Comparison of ENCODE assay signal across 8 cellular contexts in the genomic region with DNA sequence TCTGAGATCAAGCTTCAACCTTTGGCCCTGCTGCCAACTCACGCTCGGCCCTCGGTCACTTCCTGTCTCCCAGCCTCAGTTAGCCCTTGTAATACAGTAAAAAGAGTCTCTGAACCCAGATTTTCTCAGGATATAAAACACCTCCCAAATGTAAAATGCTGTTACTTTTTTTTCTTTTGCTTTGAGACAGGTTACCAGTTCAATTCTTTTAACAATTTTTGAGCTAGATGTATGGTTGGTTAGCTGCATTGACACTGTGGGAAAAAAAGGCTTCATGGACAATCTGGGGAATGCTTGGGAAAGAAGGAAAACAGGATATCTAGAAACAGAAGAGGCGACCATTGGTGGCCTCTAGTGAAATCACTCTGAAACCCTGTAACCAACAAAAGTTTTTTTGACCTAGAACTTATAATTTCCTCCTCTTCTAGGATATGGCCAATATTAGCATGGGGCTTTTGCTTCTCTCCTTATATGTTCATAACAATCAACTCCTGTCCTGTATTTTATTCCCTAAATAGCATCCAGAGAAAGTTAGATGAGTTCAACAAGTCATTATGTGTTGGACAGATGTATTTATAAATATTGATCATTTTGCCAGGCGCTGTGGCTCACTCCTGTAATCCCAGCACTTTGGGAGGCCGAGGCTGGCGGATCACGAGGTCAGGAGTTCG. TPM values are rescaled to one million over a fixed set of nuclear protein-coding genes. Genes with fewer than 3 reads are reported as not detected.
A peak's percentile ranks its signal among the peaks of the same experiment; 100 is the strongest.
DNase-seq lines count a peak whose midpoint lies in the region; ATAC-seq lines count a peak whose summit lies in the region.

No MANE protein-coding gene starts in this region.

- H3K9me3 ChIP-seq in iPS-18c (ENCODE audit: control insufficient read depth, insufficient read depth, low read length) = no peaks in the 10 kb centered on the region

- H3K4me3 ChIP-seq in iPS-18c (ENCODE audit: insufficient read depth, low read depth, low read length) = peak overlapping the region; percentile 97

- H3K36me3 Mint-ChIP-seq in activated CD4-positive, alpha-beta T cell treated with anti-CD3 and anti-CD28 coated beads, Interleukin-2, amount 10 ng/mL, durations not matched to agents 24 days and 14 days (ENCODE audit: low read depth) = peaks cover 3% of the 10 kb centered on the region
- H3K36me3 Mint-ChIP-seq in activated CD8-positive, alpha-beta T cell treated with anti-CD3 and anti-CD28 coated beads, Interleukin-2, amount 10 ng/mL, durations not matched to agents 7 days and 5 days (ENCODE audit: low read depth) = peaks cover 9% of the 10 kb centered on the region

- H3K27ac Mint-ChIP-seq in activated CD4-positive, alpha-beta T cell treated with anti-CD3 and anti-CD28 coated beads, Interleukin-2, amount 10 ng/mL, durations not matched to agents 24 days and 14 days = peak overlapping the region; percentile 96
- H3K27ac Mint-ChIP-seq in activated CD8-positive, alpha-beta T cell treated with anti-CD3 and anti-CD28 coated beads, Interleukin-2, amount 10 ng/mL, durations not matched to agents 7 days and 5 days = peak overlapping the region; percentile 91

- POLR2A ChIA-PET in activated CD8-positive, alpha-beta T cell treated with anti-CD3 and anti-CD28 coated beads, Interleukin-2, amount 10 ng/mL, durations not matched to agents 7 days and 5 days (lab: Charles Lee) = interaction anchor here (1.9 to 2.9 kb wide), 2 partner anchors 17 to 20 kb away, joined by 16 to 31 read pairs; partner anchors contain the start of gene STIL

- DNase-seq in activated CD4-positive, alpha-beta T cell treated with anti-CD3 and anti-CD28 coated beads, Interleukin-2, amount 10 ng/mL, durations not matched to agents 24 days and 14 days = no peak
- no peak for DNase-seq in activated CD4-positive, alpha-beta T cell treated with anti-CD3 and anti-CD28 coated beads for 48 hours
- no peak for DNase-seq in activated CD8-positive, alpha-beta T cell treated with anti-CD3 and anti-CD28 coated beads, Interleukin-2, amount 10 ng/mL, durations not matched to agents 7 days and 5 days
- DNase-seq in hypothalamus (lab: John Stamatoyannopoulos, UW) = no peak

- intact Hi-C loops in activated CD4-positive, alpha-beta T cell treated with anti-CD3 and anti-CD28 coated beads, Interleukin-2, amount 10 ng/mL, durations not matched to agents 24 days and 14 days (cut with micrococcal nuclease) = loop anchor here (1.0 to 2.0 kb wide), 3 partner anchors 16 to 46 kb away; partner anchors contain the start of gene STIL

- H3K27ac ChIP-seq in temporal lobe (ENCODE audit: low read depth, low read length) = peak overlapping the region; percentile 93

- H3K9me3 Mint-ChIP-seq in activated CD4-positive, alpha-beta T cell treated with anti-CD3 and anti-CD28 coated beads, Interleukin-2, amount 10 ng/mL, durations not matched to agents 24 days and 14 days = no peaks in the 10 kb centered on the region
- H3K9me3 Mint-ChIP-seq in activated CD8-positive, alpha-beta T cell treated with anti-CD3 and anti-CD28 coated beads, Interleukin-2, amount 10 ng/mL, durations not matched to agents 7 days and 5 days (ENCODE audit: insufficient read depth) = no peaks in the 10 kb centered on the region

- no peak overlapping the region for H3K4me3 Mint-ChIP-seq in activated CD4-positive, alpha-beta T cell treated with anti-CD3 and anti-CD28 coated beads, Interleukin-2, amount 10 ng/mL, durations not matched to agents 24 days and 14 days
- peak overlapping the region; percentile 92 for H3K4me3 Mint-ChIP-seq in activated CD8-positive, alpha-beta T cell treated with anti-CD3 and anti-CD28 coated beads, Interleukin-2, amount 10 ng/mL, durations not matched to agents 7 days and 5 days

- peaks cover 12% of the 10 kb centered on the region for H3K4me1 Mint-ChIP-seq in activated CD4-positive, alpha-beta T cell treated with anti-CD3 and anti-CD28 coated beads, Interleukin-2, amount 10 ng/mL, durations not matched to agents 24 days and 14 days
- H3K4me1 Mint-ChIP-seq in activated CD8-positive, alpha-beta T cell treated with anti-CD3 and anti-CD28 coated beads, Interleukin-2, amount 10 ng/mL, durations not matched to agents 7 days and 5 days (ENCODE audit: low read depth) = peaks cover 18% of the 10 kb centered on the region

- no peak for ATAC-seq in activated CD8-positive, alpha-beta T cell treated with anti-CD3 and anti-CD28 coated beads, Interleukin-2, amount 10 ng/mL, durations not matched to agents 7 days and 5 days
- ATAC-seq in HG02981 (IDR thresholded peaks at IDR 0.05; ENCODE audit: unreplicated experiment) = no peak
- no peak for ATAC-seq in GM21526 (IDR thresholded peaks at IDR 0.05; ENCODE audit: low FRiP score, unreplicated experiment)

- CTCF ChIA-PET in activated CD8-positive, alpha-beta T cell treated with anti-CD3 and anti-CD28 coated beads, Interleukin-2, amount 10 ng/mL, durations not matched to agents 7 days and 5 days (lab: Charles Lee) = interaction anchor here (0.7 to 3.0 kb wide), 5 partner anchors 12 to 103 kb away, joined by 3 to 13 read pairs (median 8); partner anchors contain the start of gene FOXD2

- H3K27me3 Mint-ChIP-seq in activated CD4-positive, alpha-beta T cell treated with anti-CD3 and anti-CD28 coated beads, Interleukin-2, amount 10 ng/mL, durations not matched to agents 24 days and 14 days = no peaks in the 10 kb centered on the region
- no peaks in the 10 kb centered on the region for H3K27me3 Mint-ChIP-seq in activated CD8-positive, alpha-beta T cell treated with anti-CD3 and anti-CD28 coated beads, Interleukin-2, amount 10 ng/mL, durations not matched to agents 7 days and 5 days (ENCODE audit: low read depth)

RNA-seq across cellular contexts. Expression of gene CMPK1, which starts 1.3 kb away (rescaled TPM):
- 104 and 107 TPM in 2 replicates for total RNA-seq in activated CD4-positive, alpha-beta T cell treated with anti-CD3 and anti-CD28 coated beads, Interleukin-2, amount 10 ng/mL, durations not matched to agents 24 days and 14 days
- total RNA-seq in activated CD8-positive, alpha-beta T cell treated with anti-CD3 and anti-CD28 coated beads, Interleukin-2, amount 10 ng/mL, durations not matched to agents 7 days and 5 days = 10 to 100 TPM; 95.3 to 98.8 TPM
- 89.0 TPM for total RNA-seq in temporal lobe

RNA-seq across cellular contexts. Expression of gene STIL, which starts 21.0 kb away (rescaled TPM):
- 25.1 and 28.0 TPM in 2 replicates for total RNA-seq in activated CD4-positive, alpha-beta T cell treated with anti-CD3 and anti-CD28 coated beads, Interleukin-2, amount 10 ng/mL, durations not matched to agents 24 days and 14 days
- 10 to 100 TPM; 48.0 to 50.1 TPM for total RNA-seq in activated CD8-positive, alpha-beta T cell treated with anti-CD3 and anti-CD28 coated beads, Interleukin-2, amount 10 ng/mL, durations not matched to agents 7 days and 5 days
- 4.7 TPM for total RNA-seq in temporal lobe
